ENCODE assay signal across 20 cellular contexts in the genomic region with DNA sequence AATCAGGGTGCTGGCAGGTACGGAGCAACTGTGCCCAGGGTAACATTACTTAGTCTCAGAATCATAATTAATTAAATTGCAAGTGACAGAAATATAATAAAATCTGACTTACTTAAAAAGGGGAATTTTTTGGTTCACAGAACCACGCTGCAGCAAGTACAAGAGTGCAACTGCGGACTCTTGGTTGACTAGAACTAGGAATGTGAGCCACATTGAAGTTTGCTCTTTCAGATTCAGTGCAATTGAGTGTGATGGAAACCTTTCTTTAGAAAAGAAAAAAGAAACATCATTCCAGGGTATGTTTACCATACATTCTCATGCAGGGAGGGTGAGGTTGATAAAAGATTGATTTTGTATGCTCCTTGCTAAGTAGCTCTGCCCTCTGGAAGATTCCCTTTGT. TPM values are rescaled to one million over a fixed set of nuclear protein-coding genes. Genes with fewer than 3 reads are reported as not detected.
A peak's percentile ranks its signal among the peaks of the same experiment; 100 is the strongest.
DNase-seq lines count a peak whose midpoint lies in the region; ATAC-seq and TF ChIP-seq lines count a peak whose summit lies in the region.
"Had no signal": no experiment of that assay in that cellular context is flagged by ENCODE, and none has a peak within 500 bp of the region (broad histone marks: within the 10 kb centered on the region; RNA-seq: fewer than 3 reads in every experiment).

No MANE protein-coding gene starts in this region.

- no peak overlapping the region for H3K4me3 ChIP-seq in BLaER1
- H3K4me3 ChIP-seq: BLaER1 treated with 17β-estradiol and CSF1 and Interleukin-3, amounts not matched to agents 10 nM and 100 nM; GM23338; MG63 had no signal

- CTCF ChIA-PET in activated CD4-positive, alpha-beta T cell treated with anti-CD3 and anti-CD28 coated beads for 36 hours (lab: Charles Lee): no interaction called here

- POLR2A ChIA-PET in activated CD4-positive, alpha-beta T cell treated with anti-CD3 and anti-CD28 coated beads for 36 hours (lab: Charles Lee): no interaction called here

- H3K36me3 ChIP-seq in BLaER1: no peaks in the 10 kb centered on the region
- H3K36me3 ChIP-seq: BLaER1 treated with 17β-estradiol and CSF1 and Interleukin-3, amounts not matched to agents 10 nM and 100 nM; MG63 had no signal

- intact Hi-C loops in activated CD4-positive, alpha-beta T cell treated with anti-CD3 and anti-CD28 coated beads for 36 hours (cut with DNase I, micrococcal nuclease): no loop called here

- peaks cover 26% of the 10 kb centered on the region for H3K4me1 Mint-ChIP-seq in activated CD4-positive, alpha-beta T cell treated with anti-CD3 and anti-CD28 coated beads for 36 hours
- H3K4me1 Mint-ChIP-seq in central memory CD8-positive, alpha-beta T cell: peaks cover 36% of the 10 kb centered on the region
- H3K4me1 Mint-ChIP-seq in endothelial cell (ENCODE audit: unreplicated experiment): peaks cover 9% of the 10 kb centered on the region
- H3K4me1 Mint-ChIP-seq: GM23338 had no signal

- H3K9ac ChIP-seq in BLaER1: no peak overlapping the region
- H3K9ac ChIP-seq: BLaER1 treated with 17β-estradiol and CSF1 and Interleukin-3, amounts not matched to agents 10 nM and 100 nM had no signal

- H3K36me3 Mint-ChIP-seq in activated CD4-positive, alpha-beta T cell treated with anti-CD3 and anti-CD28 coated beads for 36 hours (ENCODE audit: low read depth): peaks cover 2% of the 10 kb centered on the region
- peaks cover 7% of the 10 kb centered on the region for H3K36me3 Mint-ChIP-seq in central memory CD8-positive, alpha-beta T cell (ENCODE audit: insufficient read depth)
- no peaks in the 10 kb centered on the region for H3K36me3 Mint-ChIP-seq in endothelial cell (ENCODE audit: low read depth, unreplicated experiment)

- H3K27ac Mint-ChIP-seq in activated CD4-positive, alpha-beta T cell treated with anti-CD3 and anti-CD28 coated beads for 36 hours: no peak overlapping the region
- peak overlapping the region; percentile 81 for H3K27ac Mint-ChIP-seq in central memory CD8-positive, alpha-beta T cell (ENCODE audit: low read depth)
- no peak overlapping the region for H3K27ac Mint-ChIP-seq in endothelial cell (ENCODE audit: unreplicated experiment)
- H3K27ac Mint-ChIP-seq: GM23338 had no signal

- ATAC-seq in activated CD4-positive, alpha-beta T cell treated with anti-CD3 and anti-CD28 coated beads for 36 hours: peak; percentile 18
- no peak for ATAC-seq in central memory CD8-positive, alpha-beta T cell (replicated peaks; ENCODE audit: extremely low read depth, poor library complexity, severe bottlenecking)
- ATAC-seq in GM21367 (IDR thresholded peaks at IDR 0.05; ENCODE audit: unreplicated experiment): no peak
- ATAC-seq: GM23338 had no signal

- peak overlapping the region; percentile 58; the same call in 1 of the 2 replicates for H3K4me2 ChIP-seq in BLaER1
- H3K4me2 ChIP-seq: GM23338 had no signal

- H4K20me1 ChIP-seq in BLaER1: no peaks in the 10 kb centered on the region
- H4K20me1 ChIP-seq: BLaER1 treated with 17β-estradiol and CSF1 and Interleukin-3, amounts not matched to agents 10 nM and 100 nM had no signal

- DNase-seq in activated CD4-positive, alpha-beta T cell treated with anti-CD3 and anti-CD28 coated beads for 36 hours: no peak
- no peak for DNase-seq in activated CD4-positive, alpha-beta T cell treated with anti-CD3 and anti-CD28 coated beads for 1 hour
- no peak for DNase-seq in central memory CD8-positive, alpha-beta T cell (ENCODE audit: low spot score in 2 of 2)
- DNase-seq in NCI-H82 treated with DMSO at 0.1 percent for 48 hours (lab: John Stamatoyannopoulos, UW; ENCODE audit: unreplicated experiment) (no peak), endothelial cell (ENCODE audit: low spot score) (no peak)
- DNase-seq: 8988T, KBM-7, MG63, NCI-H1092 treated with DMSO at 0.1 percent for 48 hours, NCI-H1694, NCI-H2107, NCI-H345, NCI-H526 treated with DMSO at 0.1 percent for 48 hours, OCI-M1, RPMI8226 had no signal

- peaks cover 5% of the 10 kb centered on the region for H3K9me3 Mint-ChIP-seq in activated CD4-positive, alpha-beta T cell treated with anti-CD3 and anti-CD28 coated beads for 36 hours (ENCODE audit: low read depth)
- no peaks in the 10 kb centered on the region for H3K9me3 Mint-ChIP-seq in central memory CD8-positive, alpha-beta T cell
- H3K9me3 Mint-ChIP-seq in endothelial cell (ENCODE audit: unreplicated experiment): no peaks in the 10 kb centered on the region
- H3K9me3 Mint-ChIP-seq: GM23338 had no signal

- H3K27me3 Mint-ChIP-seq in activated CD4-positive, alpha-beta T cell treated with anti-CD3 and anti-CD28 coated beads for 36 hours: no peaks in the 10 kb centered on the region
- no peaks in the 10 kb centered on the region for H3K27me3 Mint-ChIP-seq in central memory CD8-positive, alpha-beta T cell
- H3K27me3 Mint-ChIP-seq in endothelial cell (ENCODE audit: unreplicated experiment): peaks cover 1% of the 10 kb centered on the region

- no peak overlapping the region for H3K4me3 Mint-ChIP-seq in activated CD4-positive, alpha-beta T cell treated with anti-CD3 and anti-CD28 coated beads for 36 hours
- no peak overlapping the region for H3K4me3 Mint-ChIP-seq in central memory CD8-positive, alpha-beta T cell
- no peak overlapping the region for H3K4me3 Mint-ChIP-seq in endothelial cell (ENCODE audit: unreplicated experiment)
- H3K4me3 Mint-ChIP-seq: GM23338 had no signal

- H3K9me3 ChIP-seq in BLaER1: no peaks in the 10 kb centered on the region
- H3K9me3 ChIP-seq: MG63 had no signal

- H3K4me1 ChIP-seq in BLaER1: peaks cover 18% of the 10 kb centered on the region

- no peaks in the 10 kb centered on the region for H3K27me3 ChIP-seq in BLaER1
- H3K27me3 ChIP-seq: BLaER1 treated with 17β-estradiol and CSF1 and Interleukin-3, amounts not matched to agents 10 nM and 100 nM; MG63 had no signal

- H3K27ac ChIP-seq in BLaER1 (no peak overlapping the region), VCaP (peak overlapping the region; percentile 79)

- no peak for TF ChIP-seq CTCF in VCaP (conservative IDR thresholded peaks at IDR 0.05)
- no peak for TF ChIP-seq CTCF in endothelial cell (IDR thresholded peaks at IDR 0.05; ENCODE audit: unreplicated experiment)

RNA-seq across cellular contexts. Expression of gene GGTLC1, which starts 45.0 kb away (rescaled TPM):
- not detected for total RNA-seq in activated CD4-positive, alpha-beta T cell treated with anti-CD3 and anti-CD28 coated beads for 36 hours
- total RNA-seq in endothelial cell (ENCODE audit: unreplicated experiment): not detected
- total RNA-seq: GM23338 had no signal
